8 cellular contexts compared by ENCODE assay signal in the genomic region with DNA sequence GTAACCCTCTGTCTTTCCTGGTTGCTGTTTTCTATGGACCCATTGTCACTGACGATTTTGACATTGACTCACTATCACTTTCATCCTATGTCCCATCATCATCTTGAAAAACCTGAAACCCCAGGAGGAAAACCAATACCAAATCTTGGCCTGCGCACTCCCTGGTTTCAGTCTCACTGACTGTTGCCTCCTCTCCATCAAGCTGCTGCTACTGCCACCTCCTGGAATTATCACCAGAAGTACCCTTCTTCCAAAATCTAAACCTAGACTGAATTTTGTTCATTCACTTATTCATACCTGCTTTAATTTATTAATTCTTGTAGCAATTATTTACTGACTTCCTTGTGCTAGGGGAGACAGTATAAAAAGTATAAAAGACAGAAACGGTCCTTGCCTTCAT. TPM values are rescaled to one million over a fixed set of nuclear protein-coding genes. Genes with fewer than 3 reads are reported as not detected.
DNase-seq lines count a peak whose midpoint lies in the region; ATAC-seq and TF ChIP-seq lines count a peak whose summit lies in the region.

No MANE protein-coding gene starts in this region.

- H3K27me3 Mint-ChIP-seq in stimulated activated naive CD8-positive, alpha-beta T cell treated with anti-CD3 and anti-CD28 coated beads, Interleukin-15, amount 100 ng/mL, for 72 hours: no peaks in the 10 kb centered on the region

- H3K27me3 ChIP-seq in right atrium auricular region (no peaks in the 10 kb centered on the region), stomach (no peaks in the 10 kb centered on the region)

- H3K9me3 ChIP-seq in right atrium auricular region (no peaks in the 10 kb centered on the region), stomach (no peaks in the 10 kb centered on the region)

- peak overlapping the region in 1 of 2 donors; percentile 20 for H3K4me3 Mint-ChIP-seq in stimulated activated naive CD8-positive, alpha-beta T cell treated with anti-CD3 and anti-CD28 coated beads, Interleukin-15, amount 100 ng/mL, for 72 hours

- no peaks in the 10 kb centered on the region for H3K9me3 Mint-ChIP-seq in stimulated activated naive CD8-positive, alpha-beta T cell treated with anti-CD3 and anti-CD28 coated beads, Interleukin-15, amount 100 ng/mL, for 72 hours

- TF ChIP-seq CTCF in right atrium auricular region (IDR thresholded peaks at IDR 0.05) (peak in 1 of 2 donors; percentile 40), VCaP (conservative IDR thresholded peaks at IDR 0.05) (peak; percentile 51), fibroblast of pulmonary artery (IDR thresholded peaks at IDR 0.05; ENCODE audit: low read length, missing control alignments) (peak; percentile 18), stomach (IDR thresholded peaks at IDR 0.05) (peak in 2 of 7 experiments; percentile 13 to 17)

- H3K27ac ChIP-seq in right atrium auricular region (no peak overlapping the region), VCaP (no peak overlapping the region), stomach (no peak overlapping the region)

- peak; percentile 72 for ATAC-seq in Right ventricle myocardium superior (ENCODE audit: poor library complexity)
- ATAC-seq in stimulated activated naive CD8-positive, alpha-beta T cell treated with anti-CD3 and anti-CD28 coated beads, Interleukin-15, amount 100 ng/mL, for 72 hours: peak; percentile 97

- peak overlapping the region; percentile 61 to 96 for H3K27ac Mint-ChIP-seq in stimulated activated naive CD8-positive, alpha-beta T cell treated with anti-CD3 and anti-CD28 coated beads, Interleukin-15, amount 100 ng/mL, for 72 hours

- peaks cover 9% of the 10 kb centered on the region for H3K4me1 Mint-ChIP-seq in stimulated activated naive CD8-positive, alpha-beta T cell treated with anti-CD3 and anti-CD28 coated beads, Interleukin-15, amount 100 ng/mL, for 72 hours

- DNase-seq in Right ventricle myocardium superior (no peak), right atrium auricular region (ENCODE audit: low spot score) (no peak), fibroblast of pulmonary artery (ENCODE audit: low read depth) (peak; percentile 18), stomach (no peak), T1000 (lab: John Stamatoyannopoulos, UW) (no peak), hepatic stellate cell (ENCODE audit: low spot score) (no peak)
- peak in 1 of 2 donors; percentile 56 for DNase-seq in stimulated activated naive CD8-positive, alpha-beta T cell treated with anti-CD3 and anti-CD28 coated beads, Interleukin-15, amount 100 ng/mL, for 72 hours

- TF ChIP-seq EP300 in stomach (IDR thresholded peaks at IDR 0.05): no peak

- intact Hi-C loops in Right ventricle myocardium superior (cut with DNase I) (no loop called here), stomach (cut with DNase I; ENCODE audit: low total_unique reads) (no loop called here)

- H3K4me1 ChIP-seq in right atrium auricular region: no peaks in the 10 kb centered on the region
- no peaks in the 10 kb centered on the region for H3K4me1 ChIP-seq in stomach

- H3K4me3 ChIP-seq in right atrium auricular region (no peak overlapping the region), fibroblast of pulmonary artery (replicated peaks; ENCODE audit: low read depth, low read length) (no peak overlapping the region), stomach (no peak overlapping the region)

- WGBS in stomach, 5 donors: 44 to 57% (median 47%) methylated on average over 3 of the region's 3 CpGs

- no peaks in the 10 kb centered on the region for H3K36me3 ChIP-seq in right atrium auricular region
- no peaks in the 10 kb centered on the region for H3K36me3 ChIP-seq in stomach

- TF ChIP-seq POLR2A in stomach (IDR thresholded peaks at IDR 0.05): no peak

RNA-seq across cellular contexts. Expression of a gene that starts 44.5 kb away (rescaled TPM):
- total RNA-seq in Right ventricle myocardium superior (77.2 TPM), right atrium auricular region (10 to 100 TPM; 24.9 to 36.9 TPM), stomach (10 to 100 TPM in 4 of 5 donors, 1 to 10 TPM in 1; 6.7 to 45.2 (median 14.5) TPM)
- 10 to 100 TPM in 2 of 3 donors, 1 to 10 TPM in 1; 6.2 to 19.1 (median 13.0) TPM for polyA plus RNA-seq in stomach
